Comparison of ENCODE assay signal across 1 cellular context in the genomic region with DNA sequence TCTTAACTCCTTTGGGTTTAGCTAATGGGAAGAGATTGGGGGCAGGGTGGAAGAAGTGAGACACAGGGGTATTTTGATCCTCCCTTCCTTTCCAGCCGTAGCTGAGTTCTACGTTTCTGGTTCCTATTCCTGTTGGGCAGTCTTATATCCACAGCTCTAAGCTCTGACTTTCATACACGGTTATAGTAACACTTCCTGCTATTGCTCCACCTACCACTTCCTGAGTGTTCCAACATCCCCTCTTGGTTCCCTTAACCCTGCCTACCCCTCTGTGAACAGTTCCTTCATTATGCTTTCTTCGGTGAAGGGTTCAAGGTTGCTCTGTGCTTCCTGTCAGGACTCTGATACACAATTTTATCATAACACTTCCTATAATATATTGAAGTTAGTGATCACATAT.
TF ChIP-seq lines count a peak whose summit lies in the region.

No MANE protein-coding gene starts in this region.

TF ChIP-seq in WTC11, 78 proteins besides CTCF, POLR2A, EP300 and RAD21:
- TF ChIP-seq, protein P1, sequence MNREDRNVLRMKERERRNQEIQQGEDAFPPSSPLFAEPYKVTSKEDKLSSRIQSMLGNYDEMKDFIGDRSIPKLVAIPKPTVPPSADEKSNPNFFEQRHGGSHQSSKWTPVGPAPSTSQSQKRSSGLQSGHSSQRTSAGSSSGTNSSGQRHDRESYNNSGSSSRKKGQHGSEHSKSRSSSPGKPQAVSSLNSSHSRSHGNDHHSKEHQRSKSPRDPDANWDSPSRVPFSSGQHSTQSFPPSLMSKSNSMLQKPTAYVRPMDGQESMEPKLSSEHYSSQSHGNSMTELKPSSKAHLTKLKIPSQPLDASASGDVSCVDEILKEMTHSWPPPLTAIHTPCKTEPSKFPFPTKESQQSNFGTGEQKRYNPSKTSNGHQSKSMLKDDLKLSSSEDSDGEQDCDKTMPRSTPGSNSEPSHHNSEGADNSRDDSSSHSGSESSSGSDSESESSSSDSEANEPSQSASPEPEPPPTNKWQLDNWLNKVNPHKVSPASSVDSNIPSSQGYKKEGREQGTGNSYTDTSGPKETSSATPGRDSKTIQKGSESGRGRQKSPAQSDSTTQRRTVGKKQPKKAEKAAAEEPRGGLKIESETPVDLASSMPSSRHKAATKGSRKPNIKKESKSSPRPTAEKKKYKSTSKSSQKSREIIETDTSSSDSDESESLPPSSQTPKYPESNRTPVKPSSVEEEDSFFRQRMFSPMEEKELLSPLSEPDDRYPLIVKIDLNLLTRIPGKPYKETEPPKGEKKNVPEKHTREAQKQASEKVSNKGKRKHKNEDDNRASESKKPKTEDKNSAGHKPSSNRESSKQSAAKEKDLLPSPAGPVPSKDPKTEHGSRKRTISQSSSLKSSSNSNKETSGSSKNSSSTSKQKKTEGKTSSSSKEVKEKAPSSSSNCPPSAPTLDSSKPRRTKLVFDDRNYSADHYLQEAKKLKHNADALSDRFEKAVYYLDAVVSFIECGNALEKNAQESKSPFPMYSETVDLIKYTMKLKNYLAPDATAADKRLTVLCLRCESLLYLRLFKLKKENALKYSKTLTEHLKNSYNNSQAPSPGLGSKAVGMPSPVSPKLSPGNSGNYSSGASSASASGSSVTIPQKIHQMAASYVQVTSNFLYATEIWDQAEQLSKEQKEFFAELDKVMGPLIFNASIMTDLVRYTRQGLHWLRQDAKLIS (CRISPR knock-in tag; IDR thresholded peaks at IDR 0.05; ENCODE audit: borderline replicate concordance), result no peak
- TF ChIP-seq, protein P2, sequence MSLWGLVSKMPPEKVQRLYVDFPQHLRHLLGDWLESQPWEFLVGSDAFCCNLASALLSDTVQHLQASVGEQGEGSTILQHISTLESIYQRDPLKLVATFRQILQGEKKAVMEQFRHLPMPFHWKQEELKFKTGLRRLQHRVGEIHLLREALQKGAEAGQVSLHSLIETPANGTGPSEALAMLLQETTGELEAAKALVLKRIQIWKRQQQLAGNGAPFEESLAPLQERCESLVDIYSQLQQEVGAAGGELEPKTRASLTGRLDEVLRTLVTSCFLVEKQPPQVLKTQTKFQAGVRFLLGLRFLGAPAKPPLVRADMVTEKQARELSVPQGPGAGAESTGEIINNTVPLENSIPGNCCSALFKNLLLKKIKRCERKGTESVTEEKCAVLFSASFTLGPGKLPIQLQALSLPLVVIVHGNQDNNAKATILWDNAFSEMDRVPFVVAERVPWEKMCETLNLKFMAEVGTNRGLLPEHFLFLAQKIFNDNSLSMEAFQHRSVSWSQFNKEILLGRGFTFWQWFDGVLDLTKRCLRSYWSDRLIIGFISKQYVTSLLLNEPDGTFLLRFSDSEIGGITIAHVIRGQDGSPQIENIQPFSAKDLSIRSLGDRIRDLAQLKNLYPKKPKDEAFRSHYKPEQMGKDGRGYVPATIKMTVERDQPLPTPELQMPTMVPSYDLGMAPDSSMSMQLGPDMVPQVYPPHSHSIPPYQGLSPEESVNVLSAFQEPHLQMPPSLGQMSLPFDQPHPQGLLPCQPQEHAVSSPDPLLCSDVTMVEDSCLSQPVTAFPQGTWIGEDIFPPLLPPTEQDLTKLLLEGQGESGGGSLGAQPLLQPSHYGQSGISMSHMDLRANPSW (CRISPR knock-in tag; conservative IDR thresholded peaks at IDR 0.05; ENCODE audit: low read depth), result no peak
- TF ChIP-seq ETV6 (CRISPR knock-in tag; IDR thresholded peaks at IDR 0.05) (no peak), TEAD4 (CRISPR knock-in tag; IDR thresholded peaks at IDR 0.05) (no peak), FOXK1 (CRISPR knock-in tag; IDR thresholded peaks at IDR 0.05) (no peak), HMGA2 (CRISPR knock-in tag; IDR thresholded peaks at IDR 0.05) (no peak), NR3C1 (CRISPR knock-in tag; conservative IDR thresholded peaks at IDR 0.05; ENCODE audit: low read depth) (no peak), ZNF423 (CRISPR knock-in tag; IDR thresholded peaks at IDR 0.05) (no peak), ATF1 (CRISPR knock-in tag; IDR thresholded peaks at IDR 0.05) (no peak), SMAD3 (CRISPR knock-in tag; IDR thresholded peaks at IDR 0.05; ENCODE audit: borderline replicate concordance) (no peak), EMX1 (CRISPR knock-in tag; IDR thresholded peaks at IDR 0.05) (no peak), NFE2L1 (CRISPR knock-in tag; IDR thresholded peaks at IDR 0.05) (no peak), PRRX2 (CRISPR knock-in tag; IDR thresholded peaks at IDR 0.05) (no peak)
- TF ChIP-seq, protein P3, sequence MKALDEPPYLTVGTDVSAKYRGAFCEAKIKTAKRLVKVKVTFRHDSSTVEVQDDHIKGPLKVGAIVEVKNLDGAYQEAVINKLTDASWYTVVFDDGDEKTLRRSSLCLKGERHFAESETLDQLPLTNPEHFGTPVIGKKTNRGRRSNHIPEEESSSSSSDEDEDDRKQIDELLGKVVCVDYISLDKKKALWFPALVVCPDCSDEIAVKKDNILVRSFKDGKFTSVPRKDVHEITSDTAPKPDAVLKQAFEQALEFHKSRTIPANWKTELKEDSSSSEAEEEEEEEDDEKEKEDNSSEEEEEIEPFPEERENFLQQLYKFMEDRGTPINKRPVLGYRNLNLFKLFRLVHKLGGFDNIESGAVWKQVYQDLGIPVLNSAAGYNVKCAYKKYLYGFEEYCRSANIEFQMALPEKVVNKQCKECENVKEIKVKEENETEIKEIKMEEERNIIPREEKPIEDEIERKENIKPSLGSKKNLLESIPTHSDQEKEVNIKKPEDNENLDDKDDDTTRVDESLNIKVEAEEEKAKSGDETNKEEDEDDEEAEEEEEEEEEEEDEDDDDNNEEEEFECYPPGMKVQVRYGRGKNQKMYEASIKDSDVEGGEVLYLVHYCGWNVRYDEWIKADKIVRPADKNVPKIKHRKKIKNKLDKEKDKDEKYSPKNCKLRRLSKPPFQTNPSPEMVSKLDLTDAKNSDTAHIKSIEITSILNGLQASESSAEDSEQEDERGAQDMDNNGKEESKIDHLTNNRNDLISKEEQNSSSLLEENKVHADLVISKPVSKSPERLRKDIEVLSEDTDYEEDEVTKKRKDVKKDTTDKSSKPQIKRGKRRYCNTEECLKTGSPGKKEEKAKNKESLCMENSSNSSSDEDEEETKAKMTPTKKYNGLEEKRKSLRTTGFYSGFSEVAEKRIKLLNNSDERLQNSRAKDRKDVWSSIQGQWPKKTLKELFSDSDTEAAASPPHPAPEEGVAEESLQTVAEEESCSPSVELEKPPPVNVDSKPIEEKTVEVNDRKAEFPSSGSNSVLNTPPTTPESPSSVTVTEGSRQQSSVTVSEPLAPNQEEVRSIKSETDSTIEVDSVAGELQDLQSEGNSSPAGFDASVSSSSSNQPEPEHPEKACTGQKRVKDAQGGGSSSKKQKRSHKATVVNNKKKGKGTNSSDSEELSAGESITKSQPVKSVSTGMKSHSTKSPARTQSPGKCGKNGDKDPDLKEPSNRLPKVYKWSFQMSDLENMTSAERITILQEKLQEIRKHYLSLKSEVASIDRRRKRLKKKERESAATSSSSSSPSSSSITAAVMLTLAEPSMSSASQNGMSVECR (CRISPR knock-in tag; IDR thresholded peaks at IDR 0.05; ENCODE audit: borderline replicate concordance), result no peak
- TF ChIP-seq, protein P4, sequence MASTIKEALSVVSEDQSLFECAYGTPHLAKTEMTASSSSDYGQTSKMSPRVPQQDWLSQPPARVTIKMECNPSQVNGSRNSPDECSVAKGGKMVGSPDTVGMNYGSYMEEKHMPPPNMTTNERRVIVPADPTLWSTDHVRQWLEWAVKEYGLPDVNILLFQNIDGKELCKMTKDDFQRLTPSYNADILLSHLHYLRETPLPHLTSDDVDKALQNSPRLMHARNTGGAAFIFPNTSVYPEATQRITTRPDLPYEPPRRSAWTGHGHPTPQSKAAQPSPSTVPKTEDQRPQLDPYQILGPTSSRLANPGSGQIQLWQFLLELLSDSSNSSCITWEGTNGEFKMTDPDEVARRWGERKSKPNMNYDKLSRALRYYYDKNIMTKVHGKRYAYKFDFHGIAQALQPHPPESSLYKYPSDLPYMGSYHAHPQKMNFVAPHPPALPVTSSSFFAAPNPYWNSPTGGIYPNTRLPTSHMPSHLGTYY (CRISPR knock-in tag; IDR thresholded peaks at IDR 0.05), result no peak
- TF ChIP-seq, protein P5, sequence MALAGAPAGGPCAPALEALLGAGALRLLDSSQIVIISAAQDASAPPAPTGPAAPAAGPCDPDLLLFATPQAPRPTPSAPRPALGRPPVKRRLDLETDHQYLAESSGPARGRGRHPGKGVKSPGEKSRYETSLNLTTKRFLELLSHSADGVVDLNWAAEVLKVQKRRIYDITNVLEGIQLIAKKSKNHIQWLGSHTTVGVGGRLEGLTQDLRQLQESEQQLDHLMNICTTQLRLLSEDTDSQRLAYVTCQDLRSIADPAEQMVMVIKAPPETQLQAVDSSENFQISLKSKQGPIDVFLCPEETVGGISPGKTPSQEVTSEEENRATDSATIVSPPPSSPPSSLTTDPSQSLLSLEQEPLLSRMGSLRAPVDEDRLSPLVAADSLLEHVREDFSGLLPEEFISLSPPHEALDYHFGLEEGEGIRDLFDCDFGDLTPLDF (CRISPR knock-in tag; IDR thresholded peaks at IDR 0.05), result no peak
